ENCODE assay signal across 1 cellular context in the genomic region with DNA sequence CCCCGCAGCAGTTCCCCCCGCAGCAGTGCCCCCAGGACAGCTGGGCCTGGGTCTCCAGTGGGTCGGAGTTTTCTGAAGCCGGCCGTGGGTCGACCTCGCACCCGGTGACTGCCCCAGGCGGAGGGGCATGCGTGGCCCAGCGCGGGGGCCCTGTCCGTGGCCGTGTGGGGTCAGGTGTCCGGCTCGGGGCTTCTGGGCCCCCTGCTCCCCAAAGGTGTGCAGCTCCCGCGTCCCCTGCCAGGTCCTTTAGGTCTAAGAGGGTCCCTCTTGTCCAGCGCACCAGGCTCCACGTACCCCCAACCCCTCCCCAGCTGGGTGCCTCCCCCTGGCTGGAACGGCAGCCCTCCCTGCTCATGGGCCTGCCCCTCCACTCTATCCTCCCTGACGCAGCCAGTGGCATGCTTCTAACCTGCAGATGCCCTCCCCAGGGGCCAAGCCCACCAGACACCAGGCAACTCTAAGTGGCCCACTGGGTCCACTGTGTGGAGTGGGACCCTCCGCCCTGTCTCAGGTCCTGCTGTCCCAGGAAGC.
TF ChIP-seq lines count a peak whose summit lies in the region.

No MANE protein-coding gene starts in this region.

TF ChIP-seq in HepG2, 621 proteins besides CTCF, POLR2A, EP300 and RAD21:
- TF ChIP-seq ZNF709 (CRISPR knock-in tag; IDR thresholded peaks at IDR 0.05) = 0 out of 2 replicates have a peak, but pooled peaks have one; percentile 26
- TF ChIP-seq ZNF776 (CRISPR knock-in tag; IDR thresholded peaks at IDR 0.05) = 0 out of 2 replicates have a peak, but pooled peaks have one; percentile 54
- TF ChIP-seq ZNF10 (CRISPR knock-in tag; IDR thresholded peaks at IDR 0.05; ENCODE audit: borderline replicate concordance, low read depth) = no peak
- TF ChIP-seq AGO2 (optimal IDR thresholded peaks at IDR 0.05; ENCODE audit: low read depth, low read length) = peak; percentile 84
- TF ChIP-seq ZFAT (CRISPR knock-in tag; conservative IDR thresholded peaks at IDR 0.05) = no peak
- TF ChIP-seq, protein P1, sequence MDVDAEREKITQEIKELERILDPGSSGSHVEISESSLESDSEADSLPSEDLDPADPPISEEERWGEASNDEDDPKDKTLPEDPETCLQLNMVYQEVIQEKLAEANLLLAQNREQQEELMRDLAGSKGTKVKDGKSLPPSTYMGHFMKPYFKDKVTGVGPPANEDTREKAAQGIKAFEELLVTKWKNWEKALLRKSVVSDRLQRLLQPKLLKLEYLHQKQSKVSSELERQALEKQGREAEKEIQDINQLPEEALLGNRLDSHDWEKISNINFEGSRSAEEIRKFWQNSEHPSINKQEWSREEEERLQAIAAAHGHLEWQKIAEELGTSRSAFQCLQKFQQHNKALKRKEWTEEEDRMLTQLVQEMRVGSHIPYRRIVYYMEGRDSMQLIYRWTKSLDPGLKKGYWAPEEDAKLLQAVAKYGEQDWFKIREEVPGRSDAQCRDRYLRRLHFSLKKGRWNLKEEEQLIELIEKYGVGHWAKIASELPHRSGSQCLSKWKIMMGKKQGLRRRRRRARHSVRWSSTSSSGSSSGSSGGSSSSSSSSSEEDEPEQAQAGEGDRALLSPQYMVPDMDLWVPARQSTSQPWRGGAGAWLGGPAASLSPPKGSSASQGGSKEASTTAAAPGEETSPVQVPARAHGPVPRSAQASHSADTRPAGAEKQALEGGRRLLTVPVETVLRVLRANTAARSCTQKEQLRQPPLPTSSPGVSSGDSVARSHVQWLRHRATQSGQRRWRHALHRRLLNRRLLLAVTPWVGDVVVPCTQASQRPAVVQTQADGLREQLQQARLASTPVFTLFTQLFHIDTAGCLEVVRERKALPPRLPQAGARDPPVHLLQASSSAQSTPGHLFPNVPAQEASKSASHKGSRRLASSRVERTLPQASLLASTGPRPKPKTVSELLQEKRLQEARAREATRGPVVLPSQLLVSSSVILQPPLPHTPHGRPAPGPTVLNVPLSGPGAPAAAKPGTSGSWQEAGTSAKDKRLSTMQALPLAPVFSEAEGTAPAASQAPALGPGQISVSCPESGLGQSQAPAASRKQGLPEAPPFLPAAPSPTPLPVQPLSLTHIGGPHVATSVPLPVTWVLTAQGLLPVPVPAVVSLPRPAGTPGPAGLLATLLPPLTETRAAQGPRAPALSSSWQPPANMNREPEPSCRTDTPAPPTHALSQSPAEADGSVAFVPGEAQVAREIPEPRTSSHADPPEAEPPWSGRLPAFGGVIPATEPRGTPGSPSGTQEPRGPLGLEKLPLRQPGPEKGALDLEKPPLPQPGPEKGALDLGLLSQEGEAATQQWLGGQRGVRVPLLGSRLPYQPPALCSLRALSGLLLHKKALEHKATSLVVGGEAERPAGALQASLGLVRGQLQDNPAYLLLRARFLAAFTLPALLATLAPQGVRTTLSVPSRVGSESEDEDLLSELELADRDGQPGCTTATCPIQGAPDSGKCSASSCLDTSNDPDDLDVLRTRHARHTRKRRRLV (CRISPR knock-in tag; IDR thresholded peaks at IDR 0.05) = 0 out of 2 replicates have a peak, but pooled peaks have one; percentile 37
- peak; percentile 55 for TF ChIP-seq ZNF607 (CRISPR knock-in tag; IDR thresholded peaks at IDR 0.05; ENCODE audit: borderline replicate concordance)
- TF ChIP-seq AGO1 (IDR thresholded peaks at IDR 0.05; ENCODE audit: low read depth, low read length, poor library complexity, severe bottlenecking) = peak; percentile 82
- TF ChIP-seq, protein P2, sequence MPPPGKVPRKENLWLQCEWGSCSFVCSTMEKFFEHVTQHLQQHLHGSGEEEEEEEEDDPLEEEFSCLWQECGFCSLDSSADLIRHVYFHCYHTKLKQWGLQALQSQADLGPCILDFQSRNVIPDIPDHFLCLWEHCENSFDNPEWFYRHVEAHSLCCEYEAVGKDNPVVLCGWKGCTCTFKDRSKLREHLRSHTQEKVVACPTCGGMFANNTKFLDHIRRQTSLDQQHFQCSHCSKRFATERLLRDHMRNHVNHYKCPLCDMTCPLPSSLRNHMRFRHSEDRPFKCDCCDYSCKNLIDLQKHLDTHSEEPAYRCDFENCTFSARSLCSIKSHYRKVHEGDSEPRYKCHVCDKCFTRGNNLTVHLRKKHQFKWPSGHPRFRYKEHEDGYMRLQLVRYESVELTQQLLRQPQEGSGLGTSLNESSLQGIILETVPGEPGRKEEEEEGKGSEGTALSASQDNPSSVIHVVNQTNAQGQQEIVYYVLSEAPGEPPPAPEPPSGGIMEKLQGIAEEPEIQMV (CRISPR knock-in tag; IDR thresholded peaks at IDR 0.05; ENCODE audit: low read depth) = no peak
- TF ChIP-seq ZNF234 (CRISPR knock-in tag; conservative IDR thresholded peaks at IDR 0.05) = peak; percentile 93; the same call in 1 of the 2 replicates
- no peak for TF ChIP-seq CBFB (CRISPR knock-in tag; IDR thresholded peaks at IDR 0.05)
- TF ChIP-seq ZNF451 (CRISPR knock-in tag; IDR thresholded peaks at IDR 0.05) = peak; percentile 0; the same call in 1 of the 2 replicates
- TF ChIP-seq ZFP41 (CRISPR knock-in tag; IDR thresholded peaks at IDR 0.05; ENCODE audit: borderline replicate concordance) = no peak
- TF ChIP-seq CHD2 (IDR thresholded peaks at IDR 0.05; ENCODE audit: low read depth, low read length) = no peak
- TF ChIP-seq RBFOX2 (IDR thresholded peaks at IDR 0.05; ENCODE audit: low read depth, low read length) = peak; percentile 72
- no peak for TF ChIP-seq ZNF75D (CRISPR knock-in tag; IDR thresholded peaks at IDR 0.05; ENCODE audit: borderline replicate concordance)
- TF ChIP-seq, protein P3, sequence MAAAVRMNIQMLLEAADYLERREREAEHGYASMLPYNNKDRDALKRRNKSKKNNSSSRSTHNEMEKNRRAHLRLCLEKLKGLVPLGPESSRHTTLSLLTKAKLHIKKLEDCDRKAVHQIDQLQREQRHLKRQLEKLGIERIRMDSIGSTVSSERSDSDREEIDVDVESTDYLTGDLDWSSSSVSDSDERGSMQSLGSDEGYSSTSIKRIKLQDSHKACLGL (CRISPR knock-in tag; IDR thresholded peaks at IDR 0.05) = 0 out of 2 replicates have a peak, but pooled peaks have one; percentile 11
- TF ChIP-seq NFYB (CRISPR knock-in tag; IDR thresholded peaks at IDR 0.05) = no peak
- TF ChIP-seq EED (CRISPR knock-in tag; IDR thresholded peaks at IDR 0.05) = peak; percentile 19; the same call in 1 of the 2 replicates
- peak; percentile 28; the same call in 1 of the 2 replicates for TF ChIP-seq ZNF547 (CRISPR knock-in tag; IDR thresholded peaks at IDR 0.05)
- TF ChIP-seq ZNF552 (CRISPR knock-in tag; IDR thresholded peaks at IDR 0.05; ENCODE audit: borderline replicate concordance) = 0 out of 2 replicates have a peak, but pooled peaks have one; percentile 14
- TF ChIP-seq ZNF572 (CRISPR knock-in tag; IDR thresholded peaks at IDR 0.05) = peak; percentile 53; the same call in 1 of the 2 replicates
- TF ChIP-seq ZBTB7B (CRISPR knock-in tag; IDR thresholded peaks at IDR 0.05) = no peak
- no peak for TF ChIP-seq ZMAT3 (CRISPR knock-in tag; conservative IDR thresholded peaks at IDR 0.05)
- TF ChIP-seq ZNF790 (CRISPR knock-in tag; IDR thresholded peaks at IDR 0.05; ENCODE audit: borderline replicate concordance) = peak; percentile 16; the same call in 1 of the 2 replicates
- TF ChIP-seq HES4 (CRISPR knock-in tag; IDR thresholded peaks at IDR 0.05; ENCODE audit: borderline replicate concordance) = peak; percentile 68; the same call in 1 of the 2 replicates
